In the genomic region with DNA sequence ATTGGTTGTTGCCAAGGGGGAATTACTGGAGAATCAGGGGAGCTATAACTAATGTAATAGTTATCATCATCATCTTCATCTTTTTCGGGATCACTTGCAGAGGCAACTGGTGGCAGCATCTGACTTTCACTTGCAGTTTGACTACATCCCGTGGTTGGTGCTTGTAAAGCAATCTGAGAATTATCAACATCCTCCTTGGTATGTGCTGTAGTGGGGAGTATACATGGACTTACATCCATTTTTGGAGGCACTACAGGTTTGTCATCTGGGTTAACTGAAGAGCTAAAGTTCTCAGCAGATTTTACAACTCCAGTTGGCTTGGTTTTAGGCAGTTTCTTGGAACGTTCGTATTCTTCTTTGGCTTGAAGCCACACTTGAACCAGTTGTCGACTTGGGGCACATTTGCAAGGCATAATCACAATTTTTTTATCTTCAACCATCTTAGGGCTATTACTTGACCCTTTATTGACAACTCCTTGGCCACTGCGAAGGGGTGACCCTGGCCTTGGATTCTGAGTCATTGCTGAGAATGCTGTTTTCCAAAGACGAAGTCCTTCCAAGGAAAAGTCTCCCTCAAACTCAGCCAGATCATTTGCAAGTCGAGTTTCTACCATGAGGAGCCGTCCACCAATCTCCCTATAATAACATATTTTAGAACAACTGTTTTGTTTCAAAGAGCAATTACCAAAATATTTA, we compare ENCODE assay signal across 1 cellular context.
TF ChIP-seq lines count a peak whose summit lies in the region.

No MANE protein-coding gene starts in this region.

TF ChIP-seq in WTC11, 78 proteins besides CTCF, POLR2A, EP300 and RAD21 (continued from another document):
- no peak for TF ChIP-seq ZBTB43 (CRISPR knock-in tag; IDR thresholded peaks at IDR 0.05)
- no peak for TF ChIP-seq ZNF138 (CRISPR knock-in tag; conservative IDR thresholded peaks at IDR 0.05)
